In the genomic region with DNA sequence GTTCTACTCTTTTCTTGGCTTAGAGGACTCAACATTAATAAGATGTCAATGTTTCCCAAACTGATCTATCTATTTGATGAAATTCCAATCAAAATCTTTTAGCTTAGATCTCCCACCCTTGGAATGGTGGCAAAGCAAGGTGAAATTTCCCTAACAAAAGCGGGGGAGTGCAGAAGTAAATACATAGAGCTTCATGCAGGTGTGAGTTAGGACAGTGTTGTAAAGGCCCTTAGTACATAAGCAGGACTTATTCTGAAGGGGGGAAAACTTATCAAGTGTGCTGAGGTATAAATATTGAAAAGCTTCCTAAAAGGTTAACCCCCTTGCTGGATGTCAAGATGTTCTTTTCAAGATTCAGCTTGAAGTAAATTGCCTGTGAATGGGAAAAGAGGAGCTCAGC, we compare ENCODE assay signal across 24 cellular contexts.
"Had no signal": no experiment of that assay in that cellular context is flagged by ENCODE, and none has a peak within 500 bp of the region (broad histone marks: within the 10 kb centered on the region; RNA-seq: fewer than 3 reads in every experiment).

No MANE protein-coding gene starts in this region.

- H3K36me3 Mint-ChIP-seq: natural killer cell treated with Interleukin-12 subunit alpha and Interleukin-12 subunit beta and Interleukin-15 and Interleukin-18, amount 100 ng/mL, for 72 hours; stimulated activated memory B cell treated with anti-CD40 and anti-IgM and Interleukin-4, amounts not matched to agents 10 μg/mL and 1 μg/mL and 100 μg/mL, for 72 hours had no signal

- DNase-seq: dermis blood vessel endothelial cell; esophagus squamous epithelium; foreskin fibroblast; glutamatergic neuron; left colon; left ventricle myocardium superior; mesenchymal stem cell; midbrain; occipital lobe; right lobe of liver; spleen; stimulated activated CD4-positive, alpha-beta T cell treated with anti-CD3 and anti-CD28 coated beads, Interleukin-15, amount 100 ng/mL, for 24 hours; stimulated activated CD4-positive, alpha-beta T cell treated with anti-CD3 and anti-CD28 coated beads, Interleukin-1b, Interleukin-23, amount 100 ng/mL, for 48 hours; stimulated activated CD4-positive, alpha-beta T cell treated with anti-CD3 and anti-CD28 coated beads, Interleukin-4, amount 100 ng/mL, for 24 hours; tibial artery; upper lobe of left lung; uterus had no signal

- H2AFZ ChIP-seq: parathyroid adenoma had no signal

- H3K27me3 ChIP-seq: esophagus squamous epithelium, gastroesophageal sphincter, right lobe of liver, spleen, tibial artery, upper lobe of left lung, uterus had no signal

- H3K27ac Mint-ChIP-seq: natural killer cell treated with Interleukin-12 subunit alpha and Interleukin-12 subunit beta and Interleukin-15 and Interleukin-18, amount 100 ng/mL, for 72 hours; stimulated activated memory B cell treated with anti-CD40 and anti-IgM and Interleukin-4, amounts not matched to agents 10 μg/mL and 1 μg/mL and 100 μg/mL, for 72 hours; stimulated activated naive CD8-positive, alpha-beta T cell treated with anti-CD3 and anti-CD28 coated beads, Interleukin-15, Interleukin-2, amounts not matched to agents 100 ng/mL and 50 ng/mL, for 24 hours had no signal

- H3K79me2 ChIP-seq: parathyroid adenoma had no signal

- ATAC-seq: gastroesophageal sphincter; left colon; left ventricle myocardium superior; natural killer cell treated with Interleukin-12 subunit alpha and Interleukin-12 subunit beta and Interleukin-15 and Interleukin-18, amount 100 ng/mL, for 72 hours; right lobe of liver; stimulated activated memory B cell treated with anti-CD40 and anti-IgM and Interleukin-4, amounts not matched to agents 10 μg/mL and 1 μg/mL and 100 μg/mL, for 72 hours had no signal

- H3K4me3 Mint-ChIP-seq: natural killer cell treated with Interleukin-12 subunit alpha and Interleukin-12 subunit beta and Interleukin-15 and Interleukin-18, amount 100 ng/mL, for 72 hours; stimulated activated memory B cell treated with anti-CD40 and anti-IgM and Interleukin-4, amounts not matched to agents 10 μg/mL and 1 μg/mL and 100 μg/mL, for 72 hours; stimulated activated naive CD8-positive, alpha-beta T cell treated with anti-CD3 and anti-CD28 coated beads, Interleukin-15, Interleukin-2, amounts not matched to agents 100 ng/mL and 50 ng/mL, for 24 hours had no signal

- H3K9ac ChIP-seq: parathyroid adenoma had no signal

- H3K27me3 Mint-ChIP-seq: natural killer cell treated with Interleukin-12 subunit alpha and Interleukin-12 subunit beta and Interleukin-15 and Interleukin-18, amount 100 ng/mL, for 72 hours; stimulated activated memory B cell treated with anti-CD40 and anti-IgM and Interleukin-4, amounts not matched to agents 10 μg/mL and 1 μg/mL and 100 μg/mL, for 72 hours; stimulated activated naive CD8-positive, alpha-beta T cell treated with anti-CD3 and anti-CD28 coated beads, Interleukin-15, Interleukin-2, amounts not matched to agents 100 ng/mL and 50 ng/mL, for 24 hours had no signal

- H3K4me1 ChIP-seq: esophagus squamous epithelium, gastroesophageal sphincter, parathyroid adenoma, prostate gland, right lobe of liver, spleen, tibial artery, upper lobe of left lung, uterus had no signal

- H3K4me3 ChIP-seq: esophagus squamous epithelium, gastroesophageal sphincter, lung, prostate gland, right lobe of liver, spleen, tibial artery, upper lobe of left lung, uterus had no signal

- H3K27ac ChIP-seq: esophagus squamous epithelium, gastroesophageal sphincter, parathyroid adenoma, prostate gland, right lobe of liver, spleen, tibial artery, upper lobe of left lung, uterus had no signal

- H3K4me1 Mint-ChIP-seq: stimulated activated memory B cell treated with anti-CD40 and anti-IgM and Interleukin-4, amounts not matched to agents 10 μg/mL and 1 μg/mL and 100 μg/mL, for 72 hours had no signal

- H3K9me3 ChIP-seq: esophagus squamous epithelium, gastroesophageal sphincter, prostate gland, right lobe of liver, tibial artery, upper lobe of left lung, uterus had no signal

- H3K36me3 ChIP-seq: esophagus squamous epithelium, gastroesophageal sphincter, prostate gland, right lobe of liver, spleen, tibial artery, upper lobe of left lung, uterus had no signal
